9 cellular contexts compared by ENCODE assay signal in genomic region chr6:170048615-170049256, GRCh38.
DNase-seq lines count a peak whose midpoint lies in the region; ATAC-seq and TF ChIP-seq lines count a peak whose summit lies in the region.
"Had no signal": no experiment of that assay in that cellular context is flagged by ENCODE, and none has a peak within 500 bp of the region (broad histone marks: within the 10 kb centered on the region; RNA-seq: fewer than 3 reads in every experiment).

No MANE protein-coding gene starts in this region.

- ATAC-seq in activated T-helper 17 cell treated with anti-CD3 and anti-CD28 coated beads, Interleukin-2, amount 50 U/mL, for 72 hours (replicated peaks): peak; percentile 91
- ATAC-seq in left colon (peak; percentile 29), HG03520 (IDR thresholded peaks at IDR 0.05; ENCODE audit: unreplicated experiment) (no peak), HG03521 (IDR thresholded peaks at IDR 0.05; ENCODE audit: unreplicated experiment) (no peak)
- ATAC-seq in CD4-positive, alpha-beta T cell (ENCODE audit: poor library complexity): no peak

- no peaks in the 10 kb centered on the region for H3K9me3 Mint-ChIP-seq in activated T-helper 17 cell treated with anti-CD3 and anti-CD28 coated beads, Interleukin-2, amount 50 U/mL, for 72 hours
- H3K9me3 Mint-ChIP-seq in CD4-positive, alpha-beta T cell: no peaks in the 10 kb centered on the region
- H3K9me3 Mint-ChIP-seq: activated B cell treated with CpG ODN at 0.5 μM for 24 hours had no signal

- POLR2A ChIA-PET in CD4-positive, alpha-beta T cell (lab: Charles Lee): no interaction called here

- no peaks in the 10 kb centered on the region for H3K4me1 ChIP-seq in smooth muscle cell (ENCODE audit: low read depth)

- in situ Hi-C loops in KBM-7 (cut with MboI; ENCODE audit: low pct_unique_long_range_greater_than_20kb, low sequenced_read_pairs): no loop called here

- H4K20me1 ChIP-seq in smooth muscle cell (ENCODE audit: low read depth): no peaks in the 10 kb centered on the region

- peak overlapping the region; percentile 53 for H3K4me2 ChIP-seq in smooth muscle cell

- no peak overlapping the region for H3K9ac ChIP-seq in smooth muscle cell (ENCODE audit: low read depth)

- H3K27me3 Mint-ChIP-seq in activated T-helper 17 cell treated with anti-CD3 and anti-CD28 coated beads, Interleukin-2, amount 50 U/mL, for 72 hours: peaks cover 3% of the 10 kb centered on the region
- H3K27me3 Mint-ChIP-seq in CD4-positive, alpha-beta T cell: no peaks in the 10 kb centered on the region

- TF ChIP-seq CTCF in smooth muscle cell (IDR thresholded peaks at IDR 0.05; ENCODE audit: borderline replicate concordance, insufficient read depth, poor library complexity, severe bottlenecking): no peak
- no peak for TF ChIP-seq CTCF in CD4-positive, alpha-beta T cell (IDR thresholded peaks at IDR 0.05)

- peak overlapping the region; percentile 54 for H3K4me3 Mint-ChIP-seq in activated T-helper 17 cell treated with anti-CD3 and anti-CD28 coated beads, Interleukin-2, amount 50 U/mL, for 72 hours
- H3K4me3 Mint-ChIP-seq in CD4-positive, alpha-beta T cell: no peak overlapping the region
- H3K4me3 Mint-ChIP-seq: activated B cell treated with CpG ODN at 0.5 μM for 24 hours had no signal

- CTCF ChIA-PET in CD4-positive, alpha-beta T cell (lab: Charles Lee): no interaction called here

- H2AFZ ChIP-seq in smooth muscle cell (ENCODE audit: low read depth): no peak overlapping the region

- peak overlapping the region; percentile 82 for H3K27ac Mint-ChIP-seq in activated T-helper 17 cell treated with anti-CD3 and anti-CD28 coated beads, Interleukin-2, amount 50 U/mL, for 72 hours
- H3K27ac Mint-ChIP-seq in CD4-positive, alpha-beta T cell: no peak overlapping the region
- H3K27ac Mint-ChIP-seq: activated B cell treated with CpG ODN at 0.5 μM for 24 hours had no signal

- H3F3A ChIP-seq in smooth muscle cell (ENCODE audit: low read depth): no peaks in the 10 kb centered on the region

- H3K79me2 ChIP-seq in smooth muscle cell (ENCODE audit: low read depth): no peaks in the 10 kb centered on the region

- H3K27me3 ChIP-seq in smooth muscle cell (ENCODE audit: low read depth): no peaks in the 10 kb centered on the region
- H3K27me3 ChIP-seq in CD4-positive, alpha-beta T cell (ENCODE audit: control insufficient read depth, insufficient read depth, low read length): peaks cover 5% of the 10 kb centered on the region

- no peaks in the 10 kb centered on the region for H3K9me3 ChIP-seq in smooth muscle cell (replicated peaks; ENCODE audit: low read depth)
- H3K9me3 ChIP-seq in CD4-positive, alpha-beta T cell (ENCODE audit: control insufficient read depth, low read length): no peaks in the 10 kb centered on the region

- H3K36me3 ChIP-seq in smooth muscle cell (ENCODE audit: low read depth): no peaks in the 10 kb centered on the region

- DNase-seq in KBM-7 (peak; percentile 87), left colon (peak; percentile 44 to 71), smooth muscle cell (lab: John Stamatoyannopoulos, UW; ENCODE audit: unreplicated experiment) (peak; percentile 6), NCI-H524 treated with DMSO at 0.1 percent for 48 hours (lab: John Stamatoyannopoulos, UW) (no peak)
- no peak for DNase-seq in CD4-positive, alpha-beta T cell
- DNase-seq: activated B cell treated with CpG ODN at 0.5 μM for 24 hours had no signal

- 52% methylated on average over 16 of the region's 16 CpGs for WGBS in smooth muscle cell (ENCODE audit: low lambda C conversion rate)

- H3K27ac ChIP-seq in smooth muscle cell (ENCODE audit: low read depth): peak overlapping the region; percentile 61
- no peak overlapping the region for H3K27ac ChIP-seq in CD4-positive, alpha-beta T cell (ENCODE audit: low read depth, low read length)

- peaks cover 9% of the 10 kb centered on the region for H3K4me1 Mint-ChIP-seq in activated T-helper 17 cell treated with anti-CD3 and anti-CD28 coated beads, Interleukin-2, amount 50 U/mL, for 72 hours
- no peaks in the 10 kb centered on the region for H3K4me1 Mint-ChIP-seq in CD4-positive, alpha-beta T cell (ENCODE audit: low read depth)
- H3K4me1 Mint-ChIP-seq: activated B cell treated with CpG ODN at 0.5 μM for 24 hours had no signal

- no peaks in the 10 kb centered on the region for H3K36me3 Mint-ChIP-seq in activated T-helper 17 cell treated with anti-CD3 and anti-CD28 coated beads, Interleukin-2, amount 50 U/mL, for 72 hours (ENCODE audit: low read depth)
- no peaks in the 10 kb centered on the region for H3K36me3 Mint-ChIP-seq in CD4-positive, alpha-beta T cell (ENCODE audit: low read depth)

- intact Hi-C loops in left colon (cut with DNase I, micrococcal nuclease): no loop called here
- intact Hi-C loops in CD4-positive, alpha-beta T cell (cut with DNase I, micrococcal nuclease): no loop called here

- H3K4me3 ChIP-seq in smooth muscle cell: no peak overlapping the region

Comparison
In these comparisons a context has a peak if more than half of its experiments do, and no peak if none do; other contexts are left out.
1. DNase-seq: peak in KBM-7 (single experiment), left colon (2 of 2) and smooth muscle cell (single experiment); none in NCI-H524 treated with DMSO at 0.1 percent for 48 hours (single experiment) and CD4-positive, alpha-beta T cell (0 of 10).
2. ATAC-seq: peak in activated T-helper 17 cell treated with anti-CD3 and anti-CD28 coated beads, Interleukin-2, amount 50 U/mL, for 72 hours (single experiment) and left colon (single experiment); none in HG03520 (single experiment), HG03521 (single experiment) and CD4-positive, alpha-beta T cell (single experiment).